13 cellular contexts compared by ENCODE assay signal in genomic region chr20:17841751-17842191, GRCh38.
DNase-seq lines count a peak whose midpoint lies in the region; ATAC-seq and TF ChIP-seq lines count a peak whose summit lies in the region.
"Had no signal": no experiment of that assay in that cellular context is flagged by ENCODE, and none has a peak within 500 bp of the region (broad histone marks: within the 10 kb centered on the region; RNA-seq: fewer than 3 reads in every experiment).

No MANE protein-coding gene starts in this region.

- peaks cover 3% of the 10 kb centered on the region; the same call in 1 of the 2 replicates for H3K9me3 ChIP-seq in IMR-90 (ENCODE audit: control insufficient read depth, insufficient read depth, low read length)
- H3K9me3 ChIP-seq in tibial artery, result no peaks in the 10 kb centered on the region

- POLR2A ChIA-PET in IMR-90 (lab: Charles Lee; ENCODE audit: unreplicated experiment), result interaction anchor here (0.6 to 1.3 kb wide), 4 partner anchors 12 to 159 kb away, joined by 3 to 5 read pairs (median 4); partner anchors contain the start of gene RRBP1

- WGBS in IMR-90 (ENCODE audit: extremely low coverage in 2 of 2, insufficient read length in 1 of 2), 2 experiments, result 15% methylated on average over 8 of the region's 12 CpGs; no CpG with 5 or more reads in 1 of the 2 experiments

- no peak overlapping the region for H3K4me3 Mint-ChIP-seq in mesothelial cell of epicardium
- H3K4me3 Mint-ChIP-seq: nephron progenitor cell had no signal

- H2BK120ac ChIP-seq in IMR-90 (ENCODE audit: low read depth, low read length), result peak overlapping the region; percentile 99

- ATAC-seq in IMR-90 (ENCODE audit: low read depth) (peak; percentile 6; the same call in 1 of the 2 replicates), HG02885 (IDR thresholded peaks at IDR 0.05; ENCODE audit: poor library complexity, unreplicated experiment) (no peak), GM21367 (IDR thresholded peaks at IDR 0.05; ENCODE audit: unreplicated experiment) (no peak)

- H4K5ac ChIP-seq in IMR-90 (ENCODE audit: low read depth, low read length), result peak overlapping the region; percentile 90

- peak overlapping the region; percentile 95; the same call in 2 of the 3 replicates for H2BK15ac ChIP-seq in IMR-90 (ENCODE audit: low read depth, low read length)

- H3K14ac ChIP-seq in IMR-90 (replicated peaks; ENCODE audit: low read depth, low read length), result peak overlapping the region; percentile 75

- peaks cover 27% of the 10 kb centered on the region for H3K9me1 ChIP-seq in IMR-90 (ENCODE audit: insufficient read depth, low read length)

- H3K27ac Mint-ChIP-seq in mesothelial cell of epicardium, result peak overlapping the region; percentile 33

- in situ Hi-C loops in IMR-90 (cut with MboI; ENCODE audit: low sequenced_read_pairs), result no loop called here

- peak overlapping the region; percentile 91 for H4K91ac ChIP-seq in IMR-90 (ENCODE audit: insufficient read depth, low read depth, low read length)

- H2BK5ac ChIP-seq in IMR-90 (ENCODE audit: low read depth, low read length, poor library complexity, severe bottlenecking), result peak overlapping the region; percentile 96

- H3K4me2 ChIP-seq in IMR-90 (ENCODE audit: low read depth, low read length), result peak overlapping the region; percentile 31

- H3K36me3 Mint-ChIP-seq in mesothelial cell of epicardium, result no peaks in the 10 kb centered on the region

- peaks cover 21% of the 10 kb centered on the region for H3K4me1 Mint-ChIP-seq in mesothelial cell of epicardium

- H3K27me3 Mint-ChIP-seq in mesothelial cell of epicardium (ENCODE audit: low read depth), result no peaks in the 10 kb centered on the region

- peak overlapping the region; percentile 73; the same call in 1 of the 2 replicates for H3K23ac ChIP-seq in IMR-90 (ENCODE audit: low read depth, low read length)

- peak overlapping the region; percentile 85 for H3K18ac ChIP-seq in IMR-90 (ENCODE audit: low read depth, low read length)

- H3K27ac ChIP-seq in IMR-90 (ENCODE audit: insufficient read depth, low read length) (peak overlapping the region; percentile 66), tibial artery (peak overlapping the region; percentile 75 to 82)

- H2AK5ac ChIP-seq in IMR-90 (ENCODE audit: low read depth, low read length), result peak overlapping the region; percentile 87

- no peaks in the 10 kb centered on the region for H4K20me1 ChIP-seq in IMR-90 (ENCODE audit: insufficient read depth, low read length)

- peak overlapping the region; percentile 53 for H3K56ac ChIP-seq in IMR-90 (ENCODE audit: extremely low read depth, insufficient read depth, low read length)

- H3K4me3 ChIP-seq in IMR-90 (ENCODE audit: insufficient read depth, low read depth, low read length) (no peak overlapping the region), tibial artery (no peak overlapping the region)

- H3K36me3 ChIP-seq in IMR-90 (ENCODE audit: control insufficient read depth, insufficient read depth, low read length) (no peaks in the 10 kb centered on the region), tibial artery (no peaks in the 10 kb centered on the region)

- H2AK9ac ChIP-seq in IMR-90 (replicated peaks; ENCODE audit: low read depth, low read length, poor library complexity), result peak overlapping the region; percentile 77

- no peak for TF ChIP-seq POLR2A in IMR-90 (IDR thresholded peaks at IDR 0.05; ENCODE audit: low read depth, low read length)

- peaks cover 0 to 21% of the 10 kb centered on the region in 2 experiments; a peak in 2 of 4 replicates for H3K79me1 ChIP-seq in IMR-90 (ENCODE audit: low read depth in 1 of 2, low read length in 2 of 2)

- peaks cover 8% of the 10 kb centered on the region for H3K9me3 Mint-ChIP-seq in mesothelial cell of epicardium

- BruUV-seq in IMR-90 (replicated peaks; lab: Mats Ljungman, UMichigan), result no TSS peak

- H2AFZ ChIP-seq in IMR-90 (replicated peaks; ENCODE audit: low read length, poor library complexity), result peak overlapping the region; percentile 82

- CTCF ChIA-PET in IMR-90 (lab: Yijun Ruan, JAX), result interaction anchor here (1.0 to 1.1 kb wide), 3 partner anchors 13 to 187 kb away, joined by 3 to 4 read pairs (median 3); no protein-coding TSS in a partner anchor

- no peak for TF ChIP-seq RAD21 in IMR-90 (IDR thresholded peaks at IDR 0.05; ENCODE audit: low read length)

- peak; percentile 80 for DNase-seq in IMR-90
- peak; percentile 75 for DNase-seq in fibroblast of gingiva (ENCODE audit: low read depth)
- no peak for DNase-seq in mesothelial cell of epicardium (ENCODE audit: low spot score in 2 of 2, unreplicated experiment in 2 of 2)
- peak; percentile 74 to 83 for DNase-seq in tibial artery
- DNase-seq in dedifferentiated amniotic fluid mesenchymal stem cell (ENCODE audit: extremely low spot score), result no peak
- no peak for DNase-seq in T1000 (lab: John Stamatoyannopoulos, UW)
- DNase-seq: activated CD4-positive, alpha-beta T cell treated with anti-CD3 and anti-CD28 coated beads for 48 hours; activated gamma-delta T cell treated with Interleukin-2 at 50 U/mL for 16 hours; NCI-H69; nephron progenitor cell; substantia nigra had no signal

- H3K4ac ChIP-seq in IMR-90 (ENCODE audit: low read depth, low read length), result peak overlapping the region; percentile 88

- dilution Hi-C loops in IMR-90 (cut with HindIII; ENCODE audit: low sequenced_read_pairs, unreplicated experiment), result no loop called here

- no peak for TF ChIP-seq CTCF in IMR-90 (conservative IDR thresholded peaks at IDR 0.05; ENCODE audit: low read depth, low read length)
- no peak for TF ChIP-seq CTCF in mesothelial cell of epicardium (IDR thresholded peaks at IDR 0.05; ENCODE audit: unreplicated experiment)
- no peak for TF ChIP-seq CTCF in tibial artery (IDR thresholded peaks at IDR 0.05)

- H4K8ac ChIP-seq in IMR-90 (ENCODE audit: low read depth in 2 of 2, low read length in 2 of 2), result peak overlapping the region; percentile 96 to 98

- H3K9ac ChIP-seq in IMR-90 (ENCODE audit: low read depth, low read length), result peak overlapping the region; percentile 2; the same call in 1 of the 2 replicates

- intact Hi-C loops in IMR-90 (cut with micrococcal nuclease) (loop anchor here (2.0 to 5.0 kb wide), 2 partner anchors 56 to 159 kb away; partner anchors contain the start of gene RRBP1), tibial artery (cut with DNase I; ENCODE audit: low total_unique reads) (loop anchor here (10.0 kb wide), 1 partner anchor 47 kb away; no protein-coding TSS in a partner anchor)

- peak overlapping the region; percentile 89 for H2BK20ac ChIP-seq in IMR-90 (ENCODE audit: low read depth, low read length)

- no peaks in the 10 kb centered on the region for H3K27me3 ChIP-seq in IMR-90 (ENCODE audit: control insufficient read depth, insufficient read depth, low read length)
- no peaks in the 10 kb centered on the region for H3K27me3 ChIP-seq in tibial artery

- H3K4me1 ChIP-seq in IMR-90 (ENCODE audit: control insufficient read depth, insufficient read depth, low read length) (peaks cover 26% of the 10 kb centered on the region), tibial artery (peaks cover 0 to 40% (median 28%) of the 10 kb centered on the region in 4 donors)

TF ChIP-seq in IMR-90, 13 proteins besides CTCF, POLR2A, EP300 and RAD21:
- TF ChIP-seq FOS (IDR thresholded peaks at IDR 0.05; ENCODE audit: low read depth, low read length) (peak; percentile 65), BHLHE40 (IDR thresholded peaks at IDR 0.05; ENCODE audit: low read depth, low read length) (peak; percentile 57; the same call in 1 of the 2 replicates), RFX5 (IDR thresholded peaks at IDR 0.05; ENCODE audit: low read depth, low read length) (no peak)

Comparison
In these comparisons a context has a peak if more than half of its experiments do, and no peak if none do; other contexts are left out.
1. DNase-seq: peak in IMR-90 (single experiment), fibroblast of gingiva (single experiment) and tibial artery (2 of 2); none in mesothelial cell of epicardium (0 of 2), dedifferentiated amniotic fluid mesenchymal stem cell (single experiment) and T1000 (single experiment).